8 cellular contexts compared by ENCODE assay signal in genomic region chr12:54394281-54394719, GRCh38. TPM values are rescaled to one million over a fixed set of nuclear protein-coding genes. Genes with fewer than 3 reads are reported as not detected.
A peak's percentile ranks its signal among the peaks of the same experiment; 100 is the strongest.
DNase-seq lines count a peak whose midpoint lies in the region; ATAC-seq and TF ChIP-seq lines count a peak whose summit lies in the region.

No MANE protein-coding gene starts in this region.

- H3K4me2 ChIP-seq in hepatocyte: no peak overlapping the region

- no peaks in the 10 kb centered on the region for H3K27me3 Mint-ChIP-seq in CD8-positive, alpha-beta memory T cell

- no peaks in the 10 kb centered on the region for H3K79me2 ChIP-seq in hepatocyte

- 30% methylated on average over 4 of the region's 4 CpGs for WGBS in hepatocyte (ENCODE audit: low lambda C conversion rate, missing lambda C conversion rate)

- peak; percentile 71 for TF ChIP-seq CTCF in hepatocyte (IDR thresholded peaks at IDR 0.05; ENCODE audit: poor library complexity)

- peaks cover 45% of the 10 kb centered on the region for H3K36me3 ChIP-seq in CD8-positive, alpha-beta memory T cell (ENCODE audit: insufficient read depth, low read length)
- H3K36me3 ChIP-seq in HAP-1 (replicated peaks) (peaks cover 22% of the 10 kb centered on the region), hepatocyte (replicated peaks; ENCODE audit: insufficient read depth, low read depth) (no peaks in the 10 kb centered on the region)

- no peaks in the 10 kb centered on the region for H3K9me3 Mint-ChIP-seq in CD8-positive, alpha-beta memory T cell

- H3K9me3 ChIP-seq in CD8-positive, alpha-beta memory T cell (ENCODE audit: low read length): no peaks in the 10 kb centered on the region
- H3K9me3 ChIP-seq in HAP-1 (no peaks in the 10 kb centered on the region), hepatocyte (ENCODE audit: low read depth) (no peaks in the 10 kb centered on the region)

- H2AFZ ChIP-seq in hepatocyte: no peak overlapping the region

- peak overlapping the region in 5 of 8 donors; percentile 23 to 92 (median 64) for H3K27ac Mint-ChIP-seq in CD8-positive, alpha-beta memory T cell

- peaks cover 23% of the 10 kb centered on the region for H3K4me1 ChIP-seq in CD8-positive, alpha-beta memory T cell (ENCODE audit: insufficient read depth, low read length)
- no peaks in the 10 kb centered on the region for H3K4me1 ChIP-seq in HAP-1
- H3K4me1 ChIP-seq in hepatocyte (ENCODE audit: insufficient read depth): no peaks in the 10 kb centered on the region

- H3K9me2 ChIP-seq in hepatocyte (replicated peaks; ENCODE audit: insufficient read depth): no peaks in the 10 kb centered on the region

- no peak overlapping the region for H3K4me3 ChIP-seq in CD8-positive, alpha-beta memory T cell (ENCODE audit: low read length)
- H3K4me3 ChIP-seq in HAP-1 (no peak overlapping the region), hepatocyte (no peak overlapping the region)

- DNase-seq in CD8-positive, alpha-beta memory T cell: peak in 1 of 5 donors; percentile 33
- peak; percentile 47 to 83 for DNase-seq in HAP-1 (ENCODE audit: low spot score in 2 of 2)
- DNase-seq in NCI-H774 (lab: John Stamatoyannopoulos, UW): peak; percentile 67
- peak; percentile 42 for DNase-seq in amniotic epithelial cell (ENCODE audit: low read depth)
- peak; percentile 74 for DNase-seq in hepatocyte (ENCODE audit: low spot score)
- peak; percentile 36 for DNase-seq in stimulated activated CD4-positive, alpha-beta T cell treated with anti-CD3 and anti-CD28 coated beads, Interleukin-1b, Interleukin-23, amount 100 ng/mL, for 48 hours

- H3K27me3 ChIP-seq in CD8-positive, alpha-beta memory T cell (ENCODE audit: insufficient read depth, low read length, poor library complexity, severe bottlenecking): no peaks in the 10 kb centered on the region
- H3K27me3 ChIP-seq in HAP-1 (ENCODE audit: low read depth): no peaks in the 10 kb centered on the region
- H3K27me3 ChIP-seq in hepatocyte: no peaks in the 10 kb centered on the region

- peaks cover 22 to 39% (median 33%) of the 10 kb centered on the region in 3 donors for H3K4me1 Mint-ChIP-seq in CD8-positive, alpha-beta memory T cell

- no peak for ATAC-seq in GM21529 (IDR thresholded peaks at IDR 0.05; ENCODE audit: unreplicated experiment)
- no peak for ATAC-seq in HG02678 (IDR thresholded peaks at IDR 0.05; ENCODE audit: unreplicated experiment)

- CTCF ChIA-PET in CD8-positive, alpha-beta memory T cell (lab: Charles Lee): interaction anchor here (1.1 to 1.4 kb wide), 2 partner anchors 15 to 169 kb away, joined by 3 to 6 read pairs; no protein-coding TSS in a partner anchor

- POLR2A ChIA-PET in CD8-positive, alpha-beta memory T cell (lab: Charles Lee): no interaction called here

- H3K4me3 Mint-ChIP-seq in CD8-positive, alpha-beta memory T cell: peak overlapping the region in 3 of 7 donors; percentile 34 to 51 (median 34)

- H3K36me3 Mint-ChIP-seq in CD8-positive, alpha-beta memory T cell: peaks cover 3 to 54% (median 16%) of the 10 kb centered on the region in 3 donors

- H3K27ac ChIP-seq in CD8-positive, alpha-beta memory T cell (ENCODE audit: low read depth, low read length): no peak overlapping the region
- H3K27ac ChIP-seq in hepatocyte: no peak overlapping the region

- in situ Hi-C loops in HAP-1 (cut with MboI; ENCODE audit: low sequenced_read_pairs): no loop called here

- H4K20me1 ChIP-seq in hepatocyte (ENCODE audit: insufficient read depth, poor library complexity, severe bottlenecking): no peaks in the 10 kb centered on the region

RNA-seq across cellular contexts. Expression of gene ZNF385A, which starts 9.8 kb away (rescaled TPM):
- under 1 TPM; 0.77 to 0.78 TPM for total RNA-seq in CD8-positive, alpha-beta memory T cell
- not detected for polyA plus RNA-seq in CD8-positive, alpha-beta memory T cell
- 2.2 and 5.6 TPM in 2 replicates for total RNA-seq in hepatocyte
- polyA plus RNA-seq in hepatocyte: 4.2 and 4.6 TPM in 2 replicates

RNA-seq across cellular contexts. Expression of gene ITGA5, which starts 24.8 kb away (rescaled TPM):
- 10 to 100 TPM; 23.2 to 25.7 TPM for total RNA-seq in CD8-positive, alpha-beta memory T cell
- polyA plus RNA-seq in CD8-positive, alpha-beta memory T cell: 50.6 TPM
- total RNA-seq in hepatocyte: 31.3 and 45.7 TPM in 2 replicates
- 53.6 and 57.2 TPM in 2 replicates for polyA plus RNA-seq in hepatocyte

RNA-seq across cellular contexts. Expression of gene GPR84, which starts 30.0 kb away (rescaled TPM):
- total RNA-seq in CD8-positive, alpha-beta memory T cell: under 1 TPM; 0.15 to 0.16 TPM
- polyA plus RNA-seq in CD8-positive, alpha-beta memory T cell: not detected
- 0.07 TPM in 1 of 2 replicates, not detected in the other for total RNA-seq in hepatocyte
- not detected in 2 replicates for polyA plus RNA-seq in hepatocyte
